In genomic region chr2:49029406-49029805, GRCh38 we compare ENCODE assay signal across 21 cellular contexts.
"Had no signal": no experiment of that assay in that cellular context is flagged by ENCODE, and none has a peak within 500 bp of the region (broad histone marks: within the 10 kb centered on the region; RNA-seq: fewer than 3 reads in every experiment).

No MANE protein-coding gene starts in this region.

- H3K27me3 ChIP-seq: gastrocnemius medialis, heart left ventricle, hepatocyte, ovary, right lobe of liver, stomach, thyroid gland, vagina had no signal

- H3K36me3 ChIP-seq: gastrocnemius medialis, heart left ventricle, ovary, right lobe of liver, stomach, thyroid gland, vagina had no signal

- DNase-seq: cortex of kidney; effector memory CD8-positive, alpha-beta T cell; gastrocnemius medialis; heart left ventricle; kidney; natural killer cell; nucleus accumbens; ovary; right lobe of liver; small intestine; stimulated activated CD4-positive, alpha-beta T cell treated with anti-CD3 and anti-CD28 coated beads, Interleukin-15, amount 100 ng/mL, for 24 hours; stimulated activated CD4-positive, alpha-beta T cell treated with anti-CD3 and anti-CD28 coated beads, Interleukin-2, amount 100 ng/mL, for 48 hours; stimulated activated CD8-positive, alpha-beta memory T cell treated with anti-CD3 and anti-CD28 coated beads, Interleukin-4, amount 100 ng/mL, for 48 hours; stimulated activated naive CD4-positive, alpha-beta T cell treated with Interleukin-2 at 50 U/mL for 16 hours; stomach; thyroid gland; trophoblast cell had no signal

- H3K4me3 ChIP-seq: gastrocnemius medialis, heart left ventricle, hepatocyte, lung, ovary, right lobe of liver, stomach, thyroid gland, vagina had no signal

- H3K4me1 ChIP-seq: gastrocnemius medialis, heart left ventricle, right lobe of liver, stomach, thyroid gland, vagina had no signal

- H3K79me2 ChIP-seq: hepatocyte had no signal

- H3K4me1 Mint-ChIP-seq: memory B cell, natural killer cell had no signal

- H3K27me3 Mint-ChIP-seq: effector memory CD8-positive, alpha-beta T cell; memory B cell had no signal

- H3K9me3 Mint-ChIP-seq: memory B cell had no signal

- H3K4me2 ChIP-seq: hepatocyte had no signal

- FAIRE-seq: kidney, small intestine had no signal

- H3K9me3 ChIP-seq: gastrocnemius medialis, heart left ventricle, ovary, right lobe of liver, stomach, thyroid gland, vagina had no signal

- H3K27ac ChIP-seq: gastrocnemius medialis, heart left ventricle, hepatocyte, ovary, right lobe of liver, stomach, thyroid gland, vagina had no signal

- H3K36me3 Mint-ChIP-seq: memory B cell, natural killer cell had no signal

- H2AFZ ChIP-seq: hepatocyte had no signal

- H3K27ac Mint-ChIP-seq: effector memory CD8-positive, alpha-beta T cell; memory B cell; natural killer cell had no signal

- H3K4me3 Mint-ChIP-seq: effector memory CD8-positive, alpha-beta T cell; memory B cell; natural killer cell had no signal
